In genomic region chr7:64945481-64945756, GRCh38 we compare ENCODE assay signal across 16 cellular contexts. TPM values are rescaled to one million over a fixed set of nuclear protein-coding genes. Genes with fewer than 3 reads are reported as not detected.
A peak's percentile ranks its signal among the peaks of the same experiment; 100 is the strongest.
DNase-seq lines count a peak whose midpoint lies in the region; ATAC-seq and TF ChIP-seq lines count a peak whose summit lies in the region.
"Had no signal": no experiment of that assay in that cellular context is flagged by ENCODE, and none has a peak within 500 bp of the region (broad histone marks: within the 10 kb centered on the region; RNA-seq: fewer than 3 reads in every experiment).

No MANE protein-coding gene starts in this region.

- H3K4me3 ChIP-seq in esophagus (ENCODE audit: low read depth in 1 of 2, low read length in 2 of 2) = no peak overlapping the region
- H3K4me3 ChIP-seq in right lobe of liver = no peak overlapping the region
- H3K4me3 ChIP-seq: BLaER1 treated with 17β-estradiol and CSF1 and Interleukin-3, amounts not matched to agents 10 nM and 100 nM had no signal

- no peak for TF ChIP-seq CTCF in C4-2B (conservative IDR thresholded peaks at IDR 0.05)
- no peak for TF ChIP-seq CTCF in right lobe of liver (IDR thresholded peaks at IDR 0.05)

- peak; percentile 22 to 87 (median 76) for ATAC-seq in right lobe of liver
- ATAC-seq: HCT116 had no signal

- H3K9me3 ChIP-seq in esophagus (ENCODE audit: control insufficient read depth in 2 of 2, insufficient read depth in 1 of 2, low read depth in 1 of 2, low read length in 1 of 2) = no peaks in the 10 kb centered on the region
- no peaks in the 10 kb centered on the region for H3K9me3 ChIP-seq in right lobe of liver
- H3K9me3 ChIP-seq: Caco-2 had no signal

- peaks cover 7 to 11% of the 10 kb centered on the region in 2 donors for H3K4me1 ChIP-seq in esophagus (ENCODE audit: control insufficient read depth in 2 of 2, insufficient read depth in 2 of 2, low read length in 1 of 2)
- peaks cover 0 to 10% (median 0%) of the 10 kb centered on the region in 4 donors for H3K4me1 ChIP-seq in right lobe of liver
- H3K4me1 ChIP-seq: BLaER1 treated with 17β-estradiol and CSF1 and Interleukin-3, amounts not matched to agents 10 nM and 100 nM; Caco-2 had no signal

- TF ChIP-seq POLR2A in right lobe of liver (IDR thresholded peaks at IDR 0.05) = no peak

- no peaks in the 10 kb centered on the region for H3K36me3 ChIP-seq in esophagus (ENCODE audit: control insufficient read depth in 2 of 2, insufficient read depth in 2 of 2, low read length in 1 of 2)
- H3K36me3 ChIP-seq in right lobe of liver = no peaks in the 10 kb centered on the region
- H3K36me3 ChIP-seq: BLaER1 treated with 17β-estradiol and CSF1 and Interleukin-3, amounts not matched to agents 10 nM and 100 nM had no signal

- H3K27me3 ChIP-seq in esophagus (ENCODE audit: control insufficient read depth in 1 of 2, insufficient read depth in 2 of 2, low read length in 2 of 2) (no peaks in the 10 kb centered on the region), right lobe of liver (peaks cover 0 to 4% of the 10 kb centered on the region in 2 donors)
- H3K27me3 ChIP-seq: BLaER1 treated with 17β-estradiol and CSF1 and Interleukin-3, amounts not matched to agents 10 nM and 100 nM had no signal

- 0 out of 2 replicates have a peak overlapping the region, but pooled peaks have one; percentile 6 for H3K27ac ChIP-seq in C4-2B
- peak overlapping the region; percentile 30 to 56 for H3K27ac ChIP-seq in esophagus (ENCODE audit: low read depth in 2 of 2, low read length in 1 of 2)
- H3K27ac ChIP-seq in right lobe of liver = no peak overlapping the region
- H3K27ac ChIP-seq: BLaER1 treated with 17β-estradiol and CSF1 and Interleukin-3, amounts not matched to agents 10 nM and 100 nM had no signal

- peak; percentile 80 for DNase-seq in OCI-M1 (lab: John Stamatoyannopoulos, UW)
- peak in 2 of 3 donors; percentile 26 to 63 for DNase-seq in right lobe of liver
- no peak for DNase-seq in stimulated activated CD4-positive, alpha-beta T cell treated with anti-CD3 and anti-CD28 coated beads, Interleukin-4, amount 100 ng/mL, for 24 hours
- DNase-seq in NCI-H2029 treated with DMSO at 0.1 percent for 48 hours (lab: John Stamatoyannopoulos, UW) = no peak
- no peak for DNase-seq in NCI-H1436 treated with DMSO at 0.1 percent for 48 hours (lab: John Stamatoyannopoulos, UW)
- no peak for DNase-seq in NCI-H187 (lab: John Stamatoyannopoulos, UW)
- DNase-seq: 8988T; Caco-2; CD4-positive, CD25-positive, alpha-beta regulatory T cell; GF-D8; GOT3; H7 had no signal

- WGBS in esophagus, 2 donors = 29 to 41% methylated on average over 1 of the region's 1 CpG
- WGBS in right lobe of liver (ENCODE audit: insufficient coverage, low coverage, low lambda C conversion rate, missing lambda C conversion rate) = 13% methylated on average over 1 of the region's 1 CpG

- intact Hi-C loops in right lobe of liver (cut with DNase I) = loop anchor here in 1 of 2 donors (10.0 kb wide), 1 partner anchor 359 kb away; no protein-coding TSS in a partner anchor

RNA-seq across cellular contexts. Expression of gene ZNF273, which starts 42.3 kb away (rescaled TPM):
- 10 to 100 TPM in 1 of 2 donors, 1 to 10 TPM in 1; 5.8 to 24.5 TPM for polyA plus RNA-seq in esophagus
- total RNA-seq in right lobe of liver = under 1 TPM; 0.24 to 1.00 (median 0.78) TPM

RNA-seq across cellular contexts. Expression of gene ZNF117, which starts 45.4 kb away (rescaled TPM):
- polyA plus RNA-seq in esophagus = 10 to 100 TPM in 1 of 2 donors, 1 to 10 TPM in 1; 4.6 to 13.9 TPM
- 1 to 10 TPM; 1.6 to 3.8 (median 3.0) TPM for total RNA-seq in right lobe of liver

Comparison
In these comparisons a context has a peak if more than half of its experiments do, and no peak if none do; other contexts are left out.
1. H3K27ac ChIP-seq: peak in C4-2B (single experiment) and esophagus (2 of 2); none in right lobe of liver (0 of 3).
2. DNase-seq: peak in OCI-M1 (single experiment) and right lobe of liver (2 of 3); none in stimulated activated CD4-positive, alpha-beta T cell treated with anti-CD3 and anti-CD28 coated beads, Interleukin-4, amount 100 ng/mL, for 24 hours (single experiment), NCI-H2029 treated with DMSO at 0.1 percent for 48 hours (single experiment), NCI-H1436 treated with DMSO at 0.1 percent for 48 hours (single experiment) and NCI-H187 (0 of 2).